1 cellular context compared by ENCODE assay signal in the genomic region with DNA sequence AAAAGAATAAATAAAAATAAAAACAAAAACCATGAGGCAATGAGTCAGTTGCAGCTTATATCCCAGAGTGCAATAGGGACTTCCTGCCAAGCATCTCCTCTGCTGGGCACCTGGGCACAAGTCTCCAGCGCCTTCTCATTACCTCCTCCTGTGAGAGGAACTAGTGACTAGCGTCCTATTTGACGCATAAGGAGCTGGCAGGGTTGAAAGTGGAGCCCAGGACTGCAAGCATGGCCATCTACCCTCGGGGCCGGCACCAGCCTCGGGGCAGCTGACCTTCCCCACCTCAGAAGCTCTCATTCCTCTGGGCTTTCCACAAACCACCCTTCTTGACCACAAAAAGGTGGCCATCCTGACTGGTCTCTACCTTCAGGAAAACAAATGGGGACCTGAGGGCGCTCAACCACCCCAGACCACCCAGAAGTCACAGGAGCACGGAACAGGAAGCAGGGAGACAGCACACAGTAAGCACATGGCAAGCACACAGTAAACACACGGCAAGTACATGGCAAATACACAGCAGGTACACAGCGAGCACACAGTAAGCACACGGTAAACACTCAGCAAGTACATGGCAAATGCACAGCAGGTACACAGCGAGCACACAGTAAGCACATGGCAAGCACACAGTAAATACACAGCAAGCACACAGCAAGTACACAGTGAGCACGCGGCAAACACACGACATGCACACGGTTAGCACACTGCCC.
TF ChIP-seq lines count a peak whose summit lies in the region.

No MANE protein-coding gene starts in this region.

TF ChIP-seq in WTC11, 78 proteins besides CTCF, POLR2A, EP300 and RAD21 (continued from another document):
- TF ChIP-seq, protein P1, sequence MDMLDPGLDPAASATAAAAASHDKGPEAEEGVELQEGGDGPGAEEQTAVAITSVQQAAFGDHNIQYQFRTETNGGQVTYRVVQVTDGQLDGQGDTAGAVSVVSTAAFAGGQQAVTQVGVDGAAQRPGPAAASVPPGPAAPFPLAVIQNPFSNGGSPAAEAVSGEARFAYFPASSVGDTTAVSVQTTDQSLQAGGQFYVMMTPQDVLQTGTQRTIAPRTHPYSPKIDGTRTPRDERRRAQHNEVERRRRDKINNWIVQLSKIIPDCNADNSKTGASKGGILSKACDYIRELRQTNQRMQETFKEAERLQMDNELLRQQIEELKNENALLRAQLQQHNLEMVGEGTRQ (CRISPR knock-in tag; IDR thresholded peaks at IDR 0.05), result no peak
- no peak for TF ChIP-seq ZNF423 (CRISPR knock-in tag; IDR thresholded peaks at IDR 0.05)
- TF ChIP-seq ZNF121 (CRISPR knock-in tag; IDR thresholded peaks at IDR 0.05), result no peak
- no peak for TF ChIP-seq FOXK1 (CRISPR knock-in tag; IDR thresholded peaks at IDR 0.05)
- TF ChIP-seq, protein P2, sequence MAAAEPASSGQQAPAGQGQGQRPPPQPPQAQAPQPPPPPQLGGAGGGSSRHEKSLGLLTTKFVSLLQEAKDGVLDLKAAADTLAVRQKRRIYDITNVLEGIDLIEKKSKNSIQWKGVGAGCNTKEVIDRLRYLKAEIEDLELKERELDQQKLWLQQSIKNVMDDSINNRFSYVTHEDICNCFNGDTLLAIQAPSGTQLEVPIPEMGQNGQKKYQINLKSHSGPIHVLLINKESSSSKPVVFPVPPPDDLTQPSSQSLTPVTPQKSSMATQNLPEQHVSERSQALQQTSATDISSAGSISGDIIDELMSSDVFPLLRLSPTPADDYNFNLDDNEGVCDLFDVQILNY (CRISPR knock-in tag; IDR thresholded peaks at IDR 0.05), result no peak
- no peak for TF ChIP-seq NFE2L1 (CRISPR knock-in tag; IDR thresholded peaks at IDR 0.05)
- TF ChIP-seq HMGA2 (CRISPR knock-in tag; IDR thresholded peaks at IDR 0.05), result no peak
- no peak for TF ChIP-seq ZNF396 (CRISPR knock-in tag; IDR thresholded peaks at IDR 0.05; ENCODE audit: borderline replicate concordance)
